18 cellular contexts compared by ENCODE assay signal in genomic region chr6:84524636-84525035, GRCh38.
DNase-seq lines count a peak whose midpoint lies in the region; ATAC-seq and TF ChIP-seq lines count a peak whose summit lies in the region.
"Had no signal": no experiment of that assay in that cellular context is flagged by ENCODE, and none has a peak within 500 bp of the region (broad histone marks: within the 10 kb centered on the region; RNA-seq: fewer than 3 reads in every experiment).

No MANE protein-coding gene starts in this region.

- DNase-seq in DMS53 (lab: John Stamatoyannopoulos, UW), result peak; percentile 16
- no peak for DNase-seq in DMS53 treated with DMSO at 0.1 percent for 48 hours (lab: John Stamatoyannopoulos, UW; ENCODE audit: unreplicated experiment)
- peak; percentile 24 for DNase-seq in HT1080 (ENCODE audit: low read depth)
- DNase-seq in WERI-Rb-1, result peak; percentile 32
- DNase-seq in fibroblast of mammary gland (ENCODE audit: low read depth), result peak; percentile 79
- DNase-seq in RPMI8226, result no peak
- no peak for DNase-seq in cardiac septum (ENCODE audit: low spot score)
- DNase-seq: AML-193; MG63; NCI-H1092; NCI-H146; NCI-H2081; NK-92 treated with Interleukin-12 subunit alpha and Interleukin-12 subunit beta, amount 100 ng/mL, for 24 hours; SIG-M5 had no signal

- H3K27ac ChIP-seq in WERI-Rb-1, result no peak overlapping the region; the same call in 1 of the 2 replicates
- H3K27ac ChIP-seq: 22Rv1, C4-2B, KMS-11 had no signal

- no peak overlapping the region for H3K4me3 ChIP-seq in WERI-Rb-1 (ENCODE audit: low read depth, low read length)
- no peak overlapping the region for H3K4me3 ChIP-seq in fibroblast of mammary gland (ENCODE audit: control insufficient read depth, low read depth, low read length)
- H3K4me3 ChIP-seq: MG63 had no signal

- TF ChIP-seq CTCF in WERI-Rb-1 (IDR thresholded peaks at IDR 0.05; ENCODE audit: low read depth, low read length) (no peak), fibroblast of mammary gland (conservative IDR thresholded peaks at IDR 0.05; ENCODE audit: control insufficient read depth, insufficient read depth, low read depth, low read length) (no peak)

- intact Hi-C loops in cardiac septum (cut with DNase I), result no loop called here

- no peaks in the 10 kb centered on the region for H3K9me3 ChIP-seq in WERI-Rb-1 (ENCODE audit: severe bottlenecking)
- H3K9me3 ChIP-seq: MG63 had no signal

- no peaks in the 10 kb centered on the region for H3K36me3 ChIP-seq in WERI-Rb-1
- H3K36me3 ChIP-seq: MG63 had no signal

- H3K27me3 ChIP-seq in WERI-Rb-1 (ENCODE audit: insufficient read depth, low read depth, severe bottlenecking), result no peaks in the 10 kb centered on the region
- H3K27me3 ChIP-seq: MG63 had no signal

- ATAC-seq in HG03571 (IDR thresholded peaks at IDR 0.05; ENCODE audit: unreplicated experiment), result no peak

Comparison
In these comparisons a context has a peak if more than half of its experiments do, and no peak if none do; other contexts are left out.
1. DNase-seq: peak in DMS53 (single experiment), HT1080 (single experiment), WERI-Rb-1 (single experiment) and fibroblast of mammary gland (single experiment); none in DMS53 treated with DMSO at 0.1 percent for 48 hours (single experiment), RPMI8226 (single experiment) and cardiac septum (single experiment).